Comparison of ENCODE assay signal across 1 cellular context in genomic region chr1:160739098-160739511, GRCh38.
TF ChIP-seq lines count a peak whose summit lies in the region.

Gene SLAMF7 (plus strand): TSS chr1:160739247. CDS start chr1:160739302, 55 bp downstream.

TF ChIP-seq in K562, 482 proteins besides CTCF, POLR2A, EP300 and RAD21 (continued from another document and continues in another):
- TF ChIP-seq ZNF318 (IDR thresholded peaks at IDR 0.05; ENCODE audit: borderline replicate concordance in 1 of 2, low read depth in 1 of 2) = no peak
- peak; percentile 38; the same call in 1 of the 2 replicates for TF ChIP-seq JUND (IDR thresholded peaks at IDR 0.05; ENCODE audit: borderline replicate concordance, low read depth, low read length)
- TF ChIP-seq JUND (tag; IDR thresholded peaks at IDR 0.05; ENCODE audit: borderline replicate concordance, low read depth, low read length) = 0 out of 3 replicates have a peak, but pooled peaks have one; percentile 19
- TF ChIP-seq ATF3 (IDR thresholded peaks at IDR 0.05) = peak; percentile 17; the same call in 1 of the 2 replicates
- no peak for TF ChIP-seq ATF3 (CRISPR knock-in tag; conservative IDR thresholded peaks at IDR 0.05)
- TF ChIP-seq AFF1 (IDR thresholded peaks at IDR 0.05; ENCODE audit: low read depth in 1 of 2, partially characterized antibody in 2 of 2) = no peak
- TF ChIP-seq TFAP4 (CRISPR knock-in tag; IDR thresholded peaks at IDR 0.05; ENCODE audit: borderline replicate concordance) = peak; percentile 34; the same call in 1 of the 2 replicates
- TF ChIP-seq STAT6 (CRISPR knock-in tag; IDR thresholded peaks at IDR 0.05) = no peak
- TF ChIP-seq ZNF436 (CRISPR knock-in tag; IDR thresholded peaks at IDR 0.05) = no peak
- TF ChIP-seq PTBP1 (IDR thresholded peaks at IDR 0.05; ENCODE audit: low read depth, low read length) = no peak
- no peak for TF ChIP-seq MEIS2 (IDR thresholded peaks at IDR 0.05; ENCODE audit: partially characterized antibody)
- TF ChIP-seq HSF4 (CRISPR knock-in tag; IDR thresholded peaks at IDR 0.05; ENCODE audit: borderline replicate concordance) = no peak
- TF ChIP-seq ELF1 (tag; IDR thresholded peaks at IDR 0.05) = 0 out of 2 replicates have a peak, but pooled peaks have one; percentile 47
- no peak for TF ChIP-seq SIN3A (IDR thresholded peaks at IDR 0.05; ENCODE audit: borderline replicate concordance in 2 of 2, control insufficient read depth in 1 of 2, low read depth in 2 of 2, low read length in 2 of 2)
- peak; percentile 20; the same call in 1 of the 2 replicates for TF ChIP-seq ZNF395 (CRISPR knock-in tag; IDR thresholded peaks at IDR 0.05)
- peak; percentile 78 for TF ChIP-seq FOSL1 (tag; conservative IDR thresholded peaks at IDR 0.05)
- no peak for TF ChIP-seq ZBTB34 (CRISPR knock-in tag; IDR thresholded peaks at IDR 0.05)
- TF ChIP-seq PRDM10 (IDR thresholded peaks at IDR 0.05; ENCODE audit: partially characterized antibody) = peak; percentile 57
- no peak for TF ChIP-seq ZKSCAN8 (CRISPR knock-in tag; IDR thresholded peaks at IDR 0.05)
- peak; percentile 26; the same call in 1 of the 2 replicates for TF ChIP-seq CTBP1 (IDR thresholded peaks at IDR 0.05; ENCODE audit: borderline replicate concordance)
- TF ChIP-seq RNF2 (IDR thresholded peaks at IDR 0.05) = no peak
- TF ChIP-seq MTA1 (IDR thresholded peaks at IDR 0.05; ENCODE audit: borderline replicate concordance) = no peak
- TF ChIP-seq KLF13 (tag; IDR thresholded peaks at IDR 0.05; ENCODE audit: borderline replicate concordance, low read depth) = no peak
- TF ChIP-seq ATF6 (CRISPR knock-in tag; IDR thresholded peaks at IDR 0.05) = no peak
- 0 out of 2 replicates have a peak, but pooled peaks have one; percentile 23 for TF ChIP-seq ATF7 (IDR thresholded peaks at IDR 0.05)
